ENCODE assay signal across 27 cellular contexts in genomic region chr1:187817782-187818181, GRCh38.
A peak's percentile ranks its signal among the peaks of the same experiment; 100 is the strongest.
DNase-seq lines count a peak whose midpoint lies in the region; ATAC-seq, FAIRE-seq and TF ChIP-seq lines count a peak whose summit lies in the region.
"Had no signal": no experiment of that assay in that cellular context is flagged by ENCODE, and none has a peak within 500 bp of the region (broad histone marks: within the 10 kb centered on the region; RNA-seq: fewer than 3 reads in every experiment).

No MANE protein-coding gene starts in this region.

- RAD21 ChIA-PET in GM12878 (lab: Charles Lee; ENCODE audit: unreplicated experiment), result no interaction called here

- H3K36me3 Mint-ChIP-seq in activated CD4-positive, alpha-beta memory T cell treated with anti-CD3 and anti-CD28 coated beads, Interleukin-2, amount 10 ng/mL, durations not matched to agents 7 days and 5 days (ENCODE audit: low read depth), result no peaks in the 10 kb centered on the region

- peak; percentile 29 for DNase-seq in BE2C
- peak; percentile 6 for DNase-seq in GM12865 (ENCODE audit: low read depth)
- no peak for DNase-seq in MM.1S
- DNase-seq in GM12878 (ENCODE audit: low read depth, low spot score), result no peak
- DNase-seq in activated CD8-positive, alpha-beta memory T cell treated with anti-CD3 and anti-CD28 coated beads, Interleukin-2, amount 50 U/mL, for 48 hours, result no peak
- DNase-seq in activated CD4-positive, alpha-beta memory T cell treated with anti-CD3 and anti-CD28 coated beads, Interleukin-2, amount 10 ng/mL, durations not matched to agents 7 days and 5 days, result no peak
- DNase-seq: activated CD4-positive, alpha-beta T cell treated with anti-CD3 and anti-CD28 coated beads, Interleukin-2, amount 50 U/mL, for 48 hours; activated T-cell treated with anti-CD3 and anti-CD28 coated beads for 4 hours; foreskin melanocyte; hippocampal formation; IMR-90; NCI-H1105 treated with DMSO at 0.1 percent for 48 hours; NCI-H2081 treated with DMSO at 0.1 percent for 48 hours; NCI-H524 treated with DMSO at 0.1 percent for 48 hours; SIG-M5; small intestine; stimulated activated CD4-positive, alpha-beta T cell treated with anti-CD3 and anti-CD28 coated beads, Interleukin-4, amount 100 ng/mL, for 1 hour; T-helper 17 cell; upper lobe of left lung had no signal

- no peaks in the 10 kb centered on the region; the same call in 1 of the 2 replicates for H3K9me3 ChIP-seq in BE2C
- H3K9me3 ChIP-seq in MM.1S (replicated peaks; ENCODE audit: insufficient read depth, low read length), result no peaks in the 10 kb centered on the region
- no peaks in the 10 kb centered on the region for H3K9me3 ChIP-seq in GM12878 (replicated peaks; ENCODE audit: control insufficient read depth, insufficient read depth, low read length)
- H3K9me3 ChIP-seq: neutrophil had no signal

- H4K20me1 ChIP-seq in MM.1S (ENCODE audit: insufficient read depth, low read length) (no peaks in the 10 kb centered on the region), GM12878 (ENCODE audit: control insufficient read depth, insufficient read depth) (no peaks in the 10 kb centered on the region)

- H3K27ac Mint-ChIP-seq in activated CD4-positive, alpha-beta memory T cell treated with anti-CD3 and anti-CD28 coated beads, Interleukin-2, amount 10 ng/mL, durations not matched to agents 7 days and 5 days, result no peak overlapping the region
- H3K27ac Mint-ChIP-seq: dendritic cell treated with granulocyte-macrophage colony-stimulating factor and Interleukin-4, amounts not matched to agents 40 ng/mL and 50 ng/mL, for 4 days; stimulated activated naive CD8-positive, alpha-beta T cell treated with anti-CD3 and anti-CD28 coated beads, Interleukin-15, Interleukin-2, amounts not matched to agents 100 ng/mL and 50 ng/mL, for 24 hours; T-helper 17 cell had no signal

- H3K4me3 ChIP-seq in BE2C (ENCODE audit: low read depth, low read length) (no peak overlapping the region), GM12865 (ENCODE audit: low read depth, low read length) (no peak overlapping the region), MM.1S (ENCODE audit: low read length) (no peak overlapping the region), GM12878 (no peak overlapping the region)
- H3K4me3 ChIP-seq: breast epithelium, upper lobe of left lung had no signal

- H3K4me3 Mint-ChIP-seq in activated CD4-positive, alpha-beta memory T cell treated with anti-CD3 and anti-CD28 coated beads, Interleukin-2, amount 10 ng/mL, durations not matched to agents 7 days and 5 days, result no peak overlapping the region
- H3K4me3 Mint-ChIP-seq: dendritic cell treated with granulocyte-macrophage colony-stimulating factor and Interleukin-4, amounts not matched to agents 40 ng/mL and 50 ng/mL, for 4 days; stimulated activated naive CD8-positive, alpha-beta T cell treated with anti-CD3 and anti-CD28 coated beads, Interleukin-15, Interleukin-2, amounts not matched to agents 100 ng/mL and 50 ng/mL, for 24 hours; T-helper 17 cell had no signal

- SMC1A ChIA-PET in GM12878 (lab: Charles Lee; ENCODE audit: uncharacterized antibody, unreplicated experiment), result no interaction called here

- ATAC-seq in GM12878 (peak; percentile 79), GM19452 (IDR thresholded peaks at IDR 0.05; ENCODE audit: unreplicated experiment) (no peak), HG03095 (IDR thresholded peaks at IDR 0.05; ENCODE audit: unreplicated experiment) (no peak)
- ATAC-seq: T-helper 17 cell had no signal

- H3K9ac ChIP-seq in MM.1S (ENCODE audit: low read length) (no peak overlapping the region), GM12878 (ENCODE audit: control insufficient read depth, insufficient read depth, low read length) (no peak overlapping the region)

- no peaks in the 10 kb centered on the region for H3K4me1 Mint-ChIP-seq in activated CD4-positive, alpha-beta memory T cell treated with anti-CD3 and anti-CD28 coated beads, Interleukin-2, amount 10 ng/mL, durations not matched to agents 7 days and 5 days
- H3K4me1 Mint-ChIP-seq: T-helper 17 cell had no signal

- H2AFZ ChIP-seq in MM.1S (ENCODE audit: low read length), result no peak overlapping the region
- H2AFZ ChIP-seq in GM12878 (ENCODE audit: control insufficient read depth, low read depth, low read length), result no peak overlapping the region

- no peaks in the 10 kb centered on the region for H3F3A ChIP-seq in MM.1S (ENCODE audit: insufficient read depth, low read length)

- POLR2A ChIA-PET in GM12878 (lab: Charles Lee), result no interaction called here
- POLR2A ChIA-PET in activated CD4-positive, alpha-beta memory T cell treated with anti-CD3 and anti-CD28 coated beads, Interleukin-2, amount 10 ng/mL, durations not matched to agents 7 days and 5 days (lab: Charles Lee), result no interaction called here

- H3K36me3 ChIP-seq in BE2C (no peaks in the 10 kb centered on the region), MM.1S (replicated peaks; ENCODE audit: insufficient read depth, low read length) (no peaks in the 10 kb centered on the region), GM12878 (ENCODE audit: control insufficient read depth in 2 of 2, insufficient read depth in 2 of 2, low read length in 1 of 2) (no peaks in the 10 kb centered on the region)
- H3K36me3 ChIP-seq: breast epithelium, neutrophil, upper lobe of left lung had no signal

- no peaks in the 10 kb centered on the region for H3K27me3 ChIP-seq in BE2C
- no peaks in the 10 kb centered on the region for H3K27me3 ChIP-seq in MM.1S (replicated peaks; ENCODE audit: insufficient read depth, low read length)
- H3K27me3 ChIP-seq in GM12878 (replicated peaks in 1 of 2; ENCODE audit: control insufficient read depth in 2 of 2, insufficient read depth in 2 of 2, low read length in 1 of 2), result no peaks in the 10 kb centered on the region
- H3K27me3 ChIP-seq: breast epithelium, neutrophil, upper lobe of left lung had no signal

- no peaks in the 10 kb centered on the region for H3K27me3 Mint-ChIP-seq in activated CD4-positive, alpha-beta memory T cell treated with anti-CD3 and anti-CD28 coated beads, Interleukin-2, amount 10 ng/mL, durations not matched to agents 7 days and 5 days
- H3K27me3 Mint-ChIP-seq: dendritic cell treated with granulocyte-macrophage colony-stimulating factor and Interleukin-4, amounts not matched to agents 40 ng/mL and 50 ng/mL, for 4 days; stimulated activated naive CD8-positive, alpha-beta T cell treated with anti-CD3 and anti-CD28 coated beads, Interleukin-15, Interleukin-2, amounts not matched to agents 100 ng/mL and 50 ng/mL, for 24 hours; T-helper 17 cell had no signal

- in situ Hi-C loops in GM12878 (cut with MboI), result no loop called here

- intact Hi-C loops in GM12878 (cut with micrococcal nuclease; ENCODE audit: unreplicated experiment), result no loop called here

- 51% methylated on average over 5 of the region's 5 CpGs for WGBS in GM12878 (ENCODE audit: insufficient coverage, insufficient replicate concordance, low lambda C conversion rate, missing lambda C conversion rate)

- CTCF ChIA-PET in GM12878 (lab: Yijun Ruan, JAX), result interaction anchor here (0.5 kb wide), 1 partner anchor 27 kb away, joined by 3 read pairs; no protein-coding TSS in a partner anchor
- CTCF ChIA-PET in activated CD4-positive, alpha-beta memory T cell treated with anti-CD3 and anti-CD28 coated beads, Interleukin-2, amount 10 ng/mL, durations not matched to agents 7 days and 5 days (lab: Charles Lee), result no interaction called here

- TF ChIP-seq POLR2A in GM12878 (IDR thresholded peaks at IDR 0.05; ENCODE audit: low read depth, low read length), result no peak

- peak; percentile 40; the same call in 1 of the 2 replicates for TF ChIP-seq RAD21 in GM12878 (IDR thresholded peaks at IDR 0.05; ENCODE audit: insufficient read depth, low read depth, low read length)

- no peaks in the 10 kb centered on the region for H3K9me2 ChIP-seq in MM.1S (replicated peaks; ENCODE audit: insufficient read depth, low read length)

- no TSS peak for BruUV-seq in GM12878 (replicated peaks; lab: Mats Ljungman, UMichigan)

- FAIRE-seq in GM12878 (lab: Jason Lieb, UNC), result no peak
- FAIRE-seq: endothelial cell of umbilical vein, islet of Langerhans, small intestine had no signal

- TF ChIP-seq CTCF in BE2C (IDR thresholded peaks at IDR 0.05; ENCODE audit: low read depth, low read length) (peak; percentile 57), GM12865 (IDR thresholded peaks at IDR 0.05; ENCODE audit: insufficient read depth, low read depth, low read length, missing control alignments) (peak; percentile 16), MM.1S (IDR thresholded peaks at IDR 0.05; ENCODE audit: low read length) (peak; percentile 12; the same call in 1 of the 2 replicates), GM12878 (IDR thresholded peaks at IDR 0.05 in 2 of 3, conservative IDR thresholded peaks at IDR 0.05 in 1 of 3; ENCODE audit: control insufficient read depth in 2 of 3, extremely low read depth in 1 of 3, insufficient read depth in 1 of 3, low read depth in 3 of 3, low read length in 3 of 3) (peak in 2 of 3 experiments; percentile 16 to 31; a peak in 2 of 6 replicates)

- H3K27ac ChIP-seq in MM.1S (ENCODE audit: low read length), result no peak overlapping the region
- no peak overlapping the region for H3K27ac ChIP-seq in GM12878 (ENCODE audit: control insufficient read depth, insufficient read depth)
- H3K27ac ChIP-seq: breast epithelium, neutrophil, upper lobe of left lung had no signal

- H3K4me2 ChIP-seq in MM.1S (ENCODE audit: low read depth, low read length), result no peak overlapping the region
- H3K4me2 ChIP-seq in GM12878 (ENCODE audit: control insufficient read depth, insufficient read depth), result no peak overlapping the region

- H3K4me1 ChIP-seq in BE2C (no peaks in the 10 kb centered on the region), MM.1S (ENCODE audit: low read length) (no peaks in the 10 kb centered on the region), GM12878 (ENCODE audit: control insufficient read depth, insufficient read depth, low read length) (no peaks in the 10 kb centered on the region)
- H3K4me1 ChIP-seq: breast epithelium, upper lobe of left lung had no signal

- no peak for TF ChIP-seq EP300 in GM12878 (IDR thresholded peaks at IDR 0.05; ENCODE audit: borderline replicate concordance in 1 of 2, control insufficient read depth in 1 of 2, low read depth in 2 of 2, low read length in 2 of 2)

- H3K79me2 ChIP-seq in MM.1S (ENCODE audit: low read length) (no peaks in the 10 kb centered on the region), GM12878 (ENCODE audit: control insufficient read depth, insufficient read depth, low read length) (no peaks in the 10 kb centered on the region)

- peaks cover 3% of the 10 kb centered on the region for H3K9me3 Mint-ChIP-seq in activated CD4-positive, alpha-beta memory T cell treated with anti-CD3 and anti-CD28 coated beads, Interleukin-2, amount 10 ng/mL, durations not matched to agents 7 days and 5 days

TF ChIP-seq in GM12878, 131 proteins besides CTCF, POLR2A, EP300 and RAD21 (continues in another document):
- no peak for TF ChIP-seq FOXM1 (IDR thresholded peaks at IDR 0.05; ENCODE audit: low read depth, low read length)
- TF ChIP-seq POLR2AphosphoS5 (IDR thresholded peaks at IDR 0.05; ENCODE audit: low read length), result no peak
- no peak for TF ChIP-seq PAX8 (IDR thresholded peaks at IDR 0.05)
- no peak for TF ChIP-seq EZH2 (IDR thresholded peaks at IDR 0.05; ENCODE audit: borderline replicate concordance, control insufficient read depth, low read depth, low read length)

Comparison
In these comparisons a context has a peak if more than half of its experiments do, and no peak if none do; other contexts are left out.
1. DNase-seq: peak in BE2C (single experiment) and GM12865 (single experiment); none in MM.1S (single experiment), GM12878 (single experiment), activated CD8-positive, alpha-beta memory T cell treated with anti-CD3 and anti-CD28 coated beads, Interleukin-2, amount 50 U/mL, for 48 hours (single experiment) and activated CD4-positive, alpha-beta memory T cell treated with anti-CD3 and anti-CD28 coated beads, Interleukin-2, amount 10 ng/mL, durations not matched to agents 7 days and 5 days (single experiment).
2. Peak in every context shown above with its lines, with median percentiles within 50 percentile points of each other: CTCF ChIP-seq.